10 cellular contexts compared by ENCODE assay signal in genomic region chr17:45197108-45197507, GRCh38. TPM values are rescaled to one million over a fixed set of nuclear protein-coding genes. Genes with fewer than 3 reads are reported as not detected.
DNase-seq lines count a peak whose midpoint lies in the region; ATAC-seq and TF ChIP-seq lines count a peak whose summit lies in the region.
"Had no signal": no experiment of that assay in that cellular context is flagged by ENCODE, and none has a peak within 500 bp of the region (broad histone marks: within the 10 kb centered on the region; RNA-seq: fewer than 3 reads in every experiment).

No MANE protein-coding gene starts in this region.

- H4K8ac ChIP-seq in H9 (replicated peaks; ENCODE audit: insufficient read length, low read depth, low read length): no peak overlapping the region

- peaks cover 12 to 15% of the 10 kb centered on the region in 2 experiments for H3K4me1 Mint-ChIP-seq in H9

- H3K27ac ChIP-seq in H9 (ENCODE audit: insufficient read length, low read depth, low read length) (no peak overlapping the region), VCaP (peak overlapping the region; percentile 60), stomach smooth muscle (ENCODE audit: low read length) (no peak overlapping the region), upper lobe of left lung (peak overlapping the region in 1 of 4 donors; percentile 65)
- H3K27ac ChIP-seq: ovary had no signal

- no peak overlapping the region for H3K4ac ChIP-seq in H9 (ENCODE audit: low read depth, low read length)

- no peak overlapping the region for H2AK5ac ChIP-seq in H9 (ENCODE audit: insufficient read length, low read length)

- TF ChIP-seq POLR2A in upper lobe of left lung (IDR thresholded peaks at IDR 0.05): no peak

- H3K27ac Mint-ChIP-seq in H9: peak overlapping the region in 2 of 3 experiments; percentile 78 to 96; a peak in 4 of 7 replicates
- H3K27ac Mint-ChIP-seq: activated CD4-positive, alpha-beta memory T cell treated with anti-CD3 and anti-CD28 coated beads, Interleukin-2, amount 10 ng/mL, durations not matched to agents 7 days and 5 days had no signal

- H3K9me3 ChIP-seq in H9 (ENCODE audit: control insufficient read depth, low read depth, low read length) (no peaks in the 10 kb centered on the region), stomach smooth muscle (ENCODE audit: control insufficient read depth in 2 of 2, low read length in 2 of 2) (no peaks in the 10 kb centered on the region), upper lobe of left lung (no peaks in the 10 kb centered on the region)
- H3K9me3 ChIP-seq: body of pancreas, ovary had no signal

- H3K9me3 Mint-ChIP-seq in H9: peaks cover 0 to 4% of the 10 kb centered on the region in 2 experiments; a peak in 2 of 5 replicates

- H3K14ac ChIP-seq in H9 (ENCODE audit: insufficient read depth, low read length): 0 out of 2 replicates have a peak overlapping the region, but pooled peaks have one; percentile 62

- no peaks in the 10 kb centered on the region for H3K27me3 ChIP-seq in H9 (ENCODE audit: insufficient read depth, low read length)
- peaks cover 0 to 2% of the 10 kb centered on the region in 2 donors for H3K27me3 ChIP-seq in stomach smooth muscle (ENCODE audit: control insufficient read depth in 1 of 2, insufficient read depth in 2 of 2, low read length in 2 of 2)
- H3K27me3 ChIP-seq in upper lobe of left lung: no peaks in the 10 kb centered on the region
- H3K27me3 ChIP-seq: body of pancreas, ovary had no signal

- H3T11ph ChIP-seq in H9 (ENCODE audit: low read length): no peak overlapping the region

- no peak overlapping the region for H2BK15ac ChIP-seq in H9 (ENCODE audit: low read depth, low read length)

- WGBS in H9 (ENCODE audit: extremely low coverage, insufficient read length, low lambda C conversion rate): no CpG with 5 or more reads among the region's 6 CpGs
- WGBS in upper lobe of left lung, 2 donors: 72 to 80% methylated on average over 5 to 6 of the region's 6 CpGs

- no peak overlapping the region for H3K56ac ChIP-seq in H9 (ENCODE audit: insufficient read length, low read depth, low read length)

- no peak overlapping the region for H3K23ac ChIP-seq in H9 (ENCODE audit: insufficient read length, low read depth, low read length)

- H3K4me1 ChIP-seq in H9 (ENCODE audit: insufficient read depth, low read length) (no peaks in the 10 kb centered on the region; the same call in 1 of the 2 replicates), stomach smooth muscle (ENCODE audit: control insufficient read depth, insufficient read depth, low read length) (peaks cover 13% of the 10 kb centered on the region), upper lobe of left lung (peaks cover 8 to 16% (median 11%) of the 10 kb centered on the region in 4 donors)

- no peak for TF ChIP-seq EP300 in upper lobe of left lung (IDR thresholded peaks at IDR 0.05)

- no peaks in the 10 kb centered on the region for H3K79me2 ChIP-seq in H9 (ENCODE audit: insufficient read depth, low read length)

- H4K91ac ChIP-seq in H9 (ENCODE audit: insufficient read length, low read depth, low read length): no peak overlapping the region

- no peak overlapping the region for H2BK20ac ChIP-seq in H9 (ENCODE audit: low read depth, low read length, poor library complexity, severe bottlenecking)

- peaks cover 1% of the 10 kb centered on the region; the same call in 1 of the 2 replicates for H3K27me3 Mint-ChIP-seq in H9 (ENCODE audit: low read depth)
- H3K27me3 Mint-ChIP-seq: activated CD4-positive, alpha-beta memory T cell treated with anti-CD3 and anti-CD28 coated beads, Interleukin-2, amount 10 ng/mL, durations not matched to agents 7 days and 5 days had no signal

- H2BK12ac ChIP-seq in H9 (ENCODE audit: insufficient read length, low read depth, low read length): no peak overlapping the region

- ATAC-seq in GM19395 (IDR thresholded peaks at IDR 0.05; ENCODE audit: unreplicated experiment): no peak
- no peak for ATAC-seq in upper lobe of left lung (ENCODE audit: low FRiP score in 2 of 2)

- H3K23me2 ChIP-seq in H9 (ENCODE audit: insufficient read length, low read depth, low read length, poor library complexity, severe bottlenecking): no peaks in the 10 kb centered on the region

- H3K4me2 ChIP-seq in H9 (ENCODE audit: insufficient read depth, insufficient read length, low read length): no peak overlapping the region

- H3K79me1 ChIP-seq in H9 (ENCODE audit: insufficient read depth, low read depth, low read length, poor library complexity, severe bottlenecking): no peaks in the 10 kb centered on the region

- H4K20me1 ChIP-seq in H9 (ENCODE audit: control insufficient read depth, insufficient read depth, insufficient read length): no peaks in the 10 kb centered on the region

- no peak overlapping the region for H4K5ac ChIP-seq in H9 (ENCODE audit: insufficient read length, low read depth, low read length)

- no peak overlapping the region for H2BK5ac ChIP-seq in H9 (ENCODE audit: insufficient read length, low read length)

- H3K4me3 Mint-ChIP-seq in H9: peak overlapping the region in 1 of 2 experiments; percentile 43; a peak in 1 of 5 replicates
- H3K4me3 Mint-ChIP-seq: activated CD4-positive, alpha-beta memory T cell treated with anti-CD3 and anti-CD28 coated beads, Interleukin-2, amount 10 ng/mL, durations not matched to agents 7 days and 5 days had no signal

- TF ChIP-seq CTCF in H9 (conservative IDR thresholded peaks at IDR 0.05) (no peak), VCaP (conservative IDR thresholded peaks at IDR 0.05) (no peak), upper lobe of left lung (IDR thresholded peaks at IDR 0.05) (no peak)

- H2AFZ ChIP-seq in H9 (ENCODE audit: low read length): no peak overlapping the region

- H3K4me3 ChIP-seq in stomach smooth muscle (ENCODE audit: low read length in 2 of 2) (no peak overlapping the region), upper lobe of left lung (no peak overlapping the region)
- H3K4me3 ChIP-seq: body of pancreas, ovary had no signal

- no peak overlapping the region for H2BK120ac ChIP-seq in H9 (ENCODE audit: low read depth, low read length, poor library complexity, severe bottlenecking)

- H3K36me3 ChIP-seq in stomach smooth muscle (ENCODE audit: control insufficient read depth in 2 of 2, insufficient read depth in 2 of 2, low read length in 2 of 2) (no peaks in the 10 kb centered on the region), upper lobe of left lung (no peaks in the 10 kb centered on the region)
- H3K36me3 ChIP-seq: ovary had no signal

- H3K18ac ChIP-seq in H9 (ENCODE audit: insufficient read length, low read depth, low read length): no peak overlapping the region

- DNase-seq in H9 (no peak), islet precursor cell (peak; percentile 67), amygdala (lab: John Stamatoyannopoulos, UW) (no peak), upper lobe of left lung (no peak)

- H3K9ac ChIP-seq in H9 (ENCODE audit: extremely low read depth, insufficient read length, low read length) (no peak overlapping the region), stomach smooth muscle (ENCODE audit: low read length in 2 of 2) (peak overlapping the region; percentile 55 to 58)

- peaks cover 0 to 4% (median 0%) of the 10 kb centered on the region in 3 experiments; a peak in 3 of 7 replicates for H3K36me3 Mint-ChIP-seq in H9 (ENCODE audit: insufficient read depth in 1 of 3, low read depth in 3 of 3)

RNA-seq across cellular contexts. Expression of gene FMNL1, which starts 24.6 kb away (rescaled TPM):
- total RNA-seq in H9 (2021) (6.3 and 6.9 TPM in 2 replicates), upper lobe of left lung (100 to 1,000 TPM in 3 of 6 donors, 10 to 100 TPM in 3; 42.9 to 119 (median 98.3) TPM)

RNA-seq across cellular contexts. Expression of gene HEXIM2, which starts 35.4 kb away (rescaled TPM):
- total RNA-seq in H9 (2021) (12.5 and 16.1 TPM in 2 replicates), upper lobe of left lung (10 to 100 TPM in 2 of 6 donors, 1 to 10 TPM in 4; 4.1 to 14.7 (median 9.3) TPM)

RNA-seq across cellular contexts. Expression of gene HEXIM1, which starts 48.8 kb away (rescaled TPM):
- total RNA-seq in H9 (2021) (32.4 and 33.0 TPM in 2 replicates), upper lobe of left lung (10 to 100 TPM; 19.9 to 43.8 (median 32.3) TPM)
